In the genomic region with DNA sequence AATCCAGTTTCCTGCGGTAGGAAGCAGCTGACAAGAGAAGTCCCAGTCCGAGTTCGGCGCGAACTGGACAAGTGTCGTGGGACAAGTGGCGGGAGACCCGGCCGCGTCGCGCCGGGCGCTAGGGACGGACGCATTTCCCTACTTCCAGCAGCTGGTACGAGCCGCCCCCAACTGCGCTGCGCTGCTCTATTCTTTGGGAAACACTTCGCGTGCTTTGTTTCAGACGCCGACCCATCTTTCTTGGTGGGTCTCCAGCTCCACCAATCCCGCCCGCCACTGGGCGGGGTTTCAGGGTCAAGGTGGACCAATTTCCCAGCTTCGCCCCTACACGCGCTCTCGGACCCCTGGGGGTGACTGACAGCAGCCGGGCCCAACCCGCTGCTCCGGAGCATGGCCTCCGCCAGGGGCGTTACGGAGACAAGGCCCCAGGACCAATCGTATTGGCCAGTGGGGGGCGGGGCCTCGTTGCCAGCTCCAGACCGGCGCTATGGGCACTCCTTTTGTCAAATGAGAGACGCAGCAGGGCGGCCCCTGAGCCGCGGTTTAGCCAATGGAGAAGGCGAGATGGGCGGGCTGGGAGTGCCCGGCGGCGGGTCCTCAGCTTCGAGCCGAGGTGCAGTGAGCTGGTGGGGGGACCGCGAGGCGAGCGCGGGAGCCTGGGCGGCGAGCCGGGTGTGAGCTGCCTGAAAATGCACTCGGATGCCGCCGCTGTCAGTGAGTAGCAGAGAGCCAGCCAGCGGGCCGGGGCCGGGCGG, we compare ENCODE assay signal across 8 cellular contexts. TPM values are rescaled to one million over a fixed set of nuclear protein-coding genes. Genes with fewer than 3 reads are reported as not detected.
DNase-seq lines count a peak whose midpoint lies in the region; ATAC-seq, FAIRE-seq and TF ChIP-seq lines count a peak whose summit lies in the region.

A gene (plus strand): TSS at position 600 of the 755 bp plus-strand sequence. CDS start 90 bp downstream, at position 690.

- peak within 1 kb of the TSS; percentile 35 to 80; a peak in 2 of 4 replicates for H4K8ac ChIP-seq in IMR-90 (ENCODE audit: low read depth in 2 of 2, low read length in 2 of 2)

- peak within 1 kb of the TSS; percentile 83; the same call in 1 of the 2 replicates for H3K18ac ChIP-seq in IMR-90 (ENCODE audit: low read depth, low read length)

- H3K4me3 ChIP-seq in IMR-90 (ENCODE audit: insufficient read depth, low read depth, low read length) (peak within 1 kb of the TSS; percentile 80), endothelial cell of umbilical vein (replicated peaks in 1 of 3; ENCODE audit: insufficient read depth in 1 of 3, low read depth in 1 of 3, low read length in 3 of 3) (peak within 1 kb of the TSS; percentile 61 to 91 (median 84))

- H3K36me3 ChIP-seq in IMR-90 (ENCODE audit: control insufficient read depth, insufficient read depth, low read length) (no peaks in the 10 kb centered on the region), endothelial cell of umbilical vein (ENCODE audit: control insufficient read depth in 2 of 2, extremely low read depth in 1 of 2, insufficient read depth in 2 of 2, low read length in 2 of 2) (no peaks in the 10 kb centered on the region)

- peak; percentile 99 for DNase-seq in DMS153 (lab: John Stamatoyannopoulos, UW)
- peak; percentile 99 for DNase-seq in IMR-90
- peak; percentile 99 for DNase-seq in OCI-M1 (lab: John Stamatoyannopoulos, UW)
- DNase-seq in activated T-cell treated with anti-CD3 and anti-CD28 coated beads for 24 hours (ENCODE audit: low read depth), result peak; percentile 99
- peak; percentile 100 for DNase-seq in endothelial cell of umbilical vein (ENCODE audit: low read depth, low spot score)
- peak; percentile 100 for DNase-seq in midbrain (lab: John Stamatoyannopoulos, UW)
- peak; percentile 97 for DNase-seq in stimulated activated CD8-positive, alpha-beta memory T cell treated with anti-CD3 and anti-CD28 coated beads, Interleukin-2, amount 100 ng/mL, for 1 hour (ENCODE audit: low read depth in 2 of 2)

- H4K91ac ChIP-seq in IMR-90 (ENCODE audit: insufficient read depth, low read depth, low read length), result peak within 1 kb of the TSS; percentile 74

- H3K4me2 ChIP-seq in IMR-90 (ENCODE audit: low read depth, low read length) (peak within 1 kb of the TSS; percentile 88), endothelial cell of umbilical vein (ENCODE audit: insufficient read depth, low read length) (peak within 1 kb of the TSS; percentile 86)

- FAIRE-seq in endothelial cell of umbilical vein (lab: Jason Lieb, UNC), result peak; percentile 99

- peak within 1 kb of the TSS; percentile 96 for H3K27ac ChIP-seq in IMR-90 (ENCODE audit: insufficient read depth, low read length)
- peak within 1 kb of the TSS; percentile 22 for H3K27ac ChIP-seq in endothelial cell of umbilical vein (ENCODE audit: insufficient read depth, low read depth, low read length)

- H3K23ac ChIP-seq in IMR-90 (ENCODE audit: low read depth, low read length), result peak within 1 kb of the TSS; percentile 89

- intact Hi-C loops in IMR-90 (cut with micrococcal nuclease) (loop anchor here (5.0 kb wide), 1 partner anchor 195 kb away; a partner anchor contains a TSS), endothelial cell of umbilical vein (cut with micrococcal nuclease) (loop anchor here (2.0 kb wide), 1 partner anchor 184 kb away; no protein-coding TSS in a partner anchor)

- H3K4me1 ChIP-seq in IMR-90 (ENCODE audit: control insufficient read depth, insufficient read depth, low read length) (peaks cover 1% of the 10 kb centered on the region; the same call in 1 of the 2 replicates), endothelial cell of umbilical vein (ENCODE audit: control insufficient read depth, extremely low read depth, insufficient read depth, low read length) (peaks cover 9% of the 10 kb centered on the region)

- POLR2A ChIA-PET in IMR-90 (lab: Charles Lee; ENCODE audit: unreplicated experiment) (interaction anchor here (1.0 kb wide), 1 partner anchor 9 kb away, joined by 4 read pairs; no protein-coding TSS in a partner anchor), endothelial cell of umbilical vein (lab: Charles Lee) (interaction anchor here (0.6 to 1.2 kb wide), 4 partner anchors 62 to 816 kb away, joined by 3 read pairs; a partner anchor contains a TSS)

- CTCF ChIA-PET in IMR-90 (lab: Yijun Ruan, JAX) (interaction anchor here (0.7 to 1.2 kb wide), 2 partner anchors 11 to 12 kb away, joined by 3 to 4 read pairs; no protein-coding TSS in a partner anchor), endothelial cell of umbilical vein (lab: Charles Lee) (interaction anchor here (0.9 to 2.0 kb wide), 8 partner anchors 9 to 195 kb away, joined by 3 to 13 read pairs (median 3); a partner anchor contains a TSS)

- H2BK20ac ChIP-seq in IMR-90 (ENCODE audit: low read depth, low read length), result no peak within 1 kb of the TSS

- TF ChIP-seq CTCF in IMR-90 (conservative IDR thresholded peaks at IDR 0.05; ENCODE audit: low read depth, low read length) (peak; percentile 59), endothelial cell of umbilical vein (IDR thresholded peaks at IDR 0.05; ENCODE audit: extremely low read depth in 1 of 2, insufficient read depth in 1 of 2, low read depth in 1 of 2, low read length in 2 of 2) (peak in 1 of 2 donors; percentile 43)

- dilution Hi-C loops in IMR-90 (cut with HindIII; ENCODE audit: low sequenced_read_pairs, unreplicated experiment) (no loop called here), endothelial cell of umbilical vein (cut with MboI; ENCODE audit: extremely low pct_ligation_motif_present, low sequenced_read_pairs) (no loop called here)

- H4K20me1 ChIP-seq in IMR-90 (ENCODE audit: insufficient read depth, low read length) (peaks cover 16% of the 10 kb centered on the region), endothelial cell of umbilical vein (replicated peaks; ENCODE audit: control insufficient read depth, extremely low read depth, insufficient read depth, low read length) (no peaks in the 10 kb centered on the region)

- H3K27me3 ChIP-seq in IMR-90 (ENCODE audit: control insufficient read depth, insufficient read depth, low read length) (no peaks in the 10 kb centered on the region), endothelial cell of umbilical vein (ENCODE audit: control insufficient read depth in 2 of 2, insufficient read depth in 2 of 2, low read length in 2 of 2) (no peaks in the 10 kb centered on the region)

- TF ChIP-seq RAD21 in IMR-90 (IDR thresholded peaks at IDR 0.05; ENCODE audit: low read length), result no peak

- H2AK5ac ChIP-seq in IMR-90 (ENCODE audit: low read depth, low read length), result peak within 1 kb of the TSS; percentile 82

- in situ Hi-C loops in IMR-90 (cut with MboI; ENCODE audit: low sequenced_read_pairs), result no loop called here

- H3K9me1 ChIP-seq in IMR-90 (ENCODE audit: insufficient read depth, low read length) (peaks cover 3% of the 10 kb centered on the region; the same call in 1 of the 2 replicates), endothelial cell of umbilical vein (replicated peaks; ENCODE audit: control insufficient read depth, extremely low read depth, insufficient read depth, low read length) (no peaks in the 10 kb centered on the region)

- peaks cover 6 to 22% of the 10 kb centered on the region in 2 experiments; a peak in 3 of 4 replicates for H3K79me1 ChIP-seq in IMR-90 (ENCODE audit: low read depth in 1 of 2, low read length in 2 of 2)

- peaks cover 32% of the 10 kb centered on the region for H3K79me2 ChIP-seq in endothelial cell of umbilical vein (ENCODE audit: control insufficient read depth, insufficient read depth, low read length)

- H3K56ac ChIP-seq in IMR-90 (ENCODE audit: extremely low read depth, insufficient read depth, low read length), result peak within 1 kb of the TSS; percentile 59; the same call in 1 of the 2 replicates

- H3K9me3 ChIP-seq in IMR-90 (ENCODE audit: control insufficient read depth, insufficient read depth, low read length) (no peaks in the 10 kb centered on the region), endothelial cell of umbilical vein (replicated peaks; ENCODE audit: control insufficient read depth, insufficient read depth, low read length) (no peaks in the 10 kb centered on the region)

- 0 out of 3 replicates have a peak within 1 kb of the TSS, but pooled peaks have one; percentile 9 for H2BK15ac ChIP-seq in IMR-90 (ENCODE audit: low read depth, low read length)

- peak within 1 kb of the TSS; percentile 95 for H2AK9ac ChIP-seq in IMR-90 (replicated peaks; ENCODE audit: low read depth, low read length, poor library complexity)

- WGBS in IMR-90 (ENCODE audit: extremely low coverage in 2 of 2, insufficient read length in 1 of 2), 2 experiments, result 0% methylated on average over 45 of the region's 68 CpGs; no CpG with 5 or more reads in 1 of the 2 experiments

- H3K9ac ChIP-seq in IMR-90 (ENCODE audit: low read depth, low read length), result peak within 1 kb of the TSS; percentile 74
- H3K9ac ChIP-seq in endothelial cell of umbilical vein (replicated peaks; ENCODE audit: extremely low read depth, insufficient read depth, low read length), result peak within 1 kb of the TSS; percentile 52

- peak within 1 kb of the TSS; percentile 48 for H2BK120ac ChIP-seq in IMR-90 (ENCODE audit: low read depth, low read length)

- H4K5ac ChIP-seq in IMR-90 (ENCODE audit: low read depth, low read length), result peak within 1 kb of the TSS; percentile 31

- BruUV-seq in IMR-90 (replicated peaks; lab: Mats Ljungman, UMichigan) (no TSS peak), endothelial cell of umbilical vein (replicated peaks; lab: Mats Ljungman, UMichigan) (no TSS peak)

- ATAC-seq in GM21528 (IDR thresholded peaks at IDR 0.05; ENCODE audit: low FRiP score, unreplicated experiment) (peak; percentile 96), IMR-90 (ENCODE audit: low read depth) (peak; percentile 91)

- H2AFZ ChIP-seq in IMR-90 (replicated peaks; ENCODE audit: low read length, poor library complexity) (peak within 1 kb of the TSS; percentile 92), endothelial cell of umbilical vein (ENCODE audit: low read depth, low read length) (peak within 1 kb of the TSS; percentile 75)

- TF ChIP-seq POLR2A in IMR-90 (IDR thresholded peaks at IDR 0.05; ENCODE audit: low read depth, low read length) (peak; percentile 46; the same call in 1 of the 2 replicates), endothelial cell of umbilical vein (IDR thresholded peaks at IDR 0.05; ENCODE audit: low read depth, low read length) (no peak)

- H3K4ac ChIP-seq in IMR-90 (ENCODE audit: low read depth, low read length), result peak within 1 kb of the TSS; percentile 61

- H3K14ac ChIP-seq in IMR-90 (replicated peaks; ENCODE audit: low read depth, low read length), result peak within 1 kb of the TSS; percentile 62; the same call in 1 of the 2 replicates

- H2BK5ac ChIP-seq in IMR-90 (ENCODE audit: low read depth, low read length, poor library complexity, severe bottlenecking), result peak within 1 kb of the TSS; percentile 86

RNA-seq across cellular contexts. Expression of the gene that starts here (rescaled TPM):
- total RNA-seq in IMR-90 (2012; rRNA removed), result 37.8 and 44.3 TPM in 2 replicates
- 28.4 and 31.0 TPM in 2 replicates for polyA plus RNA-seq in IMR-90 (2012; rRNA removed)
- polyA plus RNA-seq in IMR-90 (2012; cell fraction: cytosol; rRNA removed), result 6.4 and 8.3 TPM in 2 replicates
- 20.8 and 158 TPM in 2 replicates for polyA plus RNA-seq in IMR-90 (2012; cell fraction: nucleus; rRNA removed; ENCODE audit: low replicate concordance)
- total RNA-seq in endothelial cell of umbilical vein, result 50.2 and 50.6 TPM in 2 replicates
- polyA plus RNA-seq in endothelial cell of umbilical vein, result 20.5 and 24.8 TPM in 2 replicates
- 18.4 and 26.9 TPM in 2 replicates for polyA plus RNA-seq in endothelial cell of umbilical vein (2011; cell fraction: cytosol; rRNA removed)
- polyA plus RNA-seq in endothelial cell of umbilical vein (2011; cell fraction: nucleus; rRNA removed), result 157 and 173 TPM in 2 replicates
- polyA plus RNA-seq in endothelial cell of umbilical vein (2012), result 32.8 and 33.0 TPM in 2 replicates
- 76.8 and 129 TPM in 2 replicates for polyA minus RNA-seq in endothelial cell of umbilical vein
- polyA minus RNA-seq in endothelial cell of umbilical vein (2011; cell fraction: cytosol; rRNA and poly(A)+ RNA removed), result 26.2 TPM
- polyA minus RNA-seq in endothelial cell of umbilical vein (2011; cell fraction: nucleus; rRNA and poly(A)+ RNA removed), result 79.2 and 104 TPM in 2 replicates

Comparison
In these comparisons a context has a peak if more than half of its experiments do, and no peak if none do; other contexts are left out.
1. Peak in every context shown above with its lines: DNase-seq, ATAC-seq, H3K4me3 ChIP-seq and H3K27ac ChIP-seq.